Comparison of ENCODE assay signal across 20 cellular contexts in the genomic region with DNA sequence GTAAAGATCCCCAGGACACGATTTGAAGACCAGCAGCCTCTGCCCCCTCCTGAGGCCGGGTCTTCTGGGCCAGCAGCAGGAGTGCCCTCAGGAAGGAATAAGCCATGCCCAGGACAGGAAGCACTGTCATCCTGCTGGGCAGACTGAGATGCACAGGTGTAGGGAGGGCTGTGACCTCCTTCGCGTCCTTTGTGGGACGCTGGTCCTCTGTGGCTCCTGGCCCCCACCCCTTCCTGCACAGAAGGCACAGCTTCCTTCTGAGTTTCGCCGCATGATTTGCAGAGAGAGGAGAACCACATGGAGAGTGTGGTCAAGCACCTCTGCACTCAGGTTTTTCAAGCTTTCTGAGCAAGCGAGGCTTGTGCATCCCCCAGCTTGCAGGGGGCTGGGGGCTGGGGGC.
DNase-seq lines count a peak whose midpoint lies in the region; ATAC-seq, FAIRE-seq and TF ChIP-seq lines count a peak whose summit lies in the region.
"Had no signal": no experiment of that assay in that cellular context is flagged by ENCODE, and none has a peak within 500 bp of the region (broad histone marks: within the 10 kb centered on the region; RNA-seq: fewer than 3 reads in every experiment).

No MANE protein-coding gene starts in this region.

- H3K27me3 Mint-ChIP-seq in activated naive CD8-positive, alpha-beta T cell treated with anti-CD3 and anti-CD28 coated beads, Interleukin-2, amount 10 ng/mL, durations not matched to agents 7 days and 5 days, result no peaks in the 10 kb centered on the region
- H3K27me3 Mint-ChIP-seq in activated naive CD8-positive, alpha-beta T cell treated with anti-CD3 and anti-CD28 coated beads, Interleukin-2, amount 50 U/mL, for 24 hours, result no peaks in the 10 kb centered on the region
- peaks cover 40% of the 10 kb centered on the region for H3K27me3 Mint-ChIP-seq in endothelial cell (ENCODE audit: unreplicated experiment)
- H3K27me3 Mint-ChIP-seq in activated T-cell treated with anti-CD3 and anti-CD28 coated beads, Interleukin-2, amount 50 U/mL, for 72 hours (ENCODE audit: low read depth), result no peaks in the 10 kb centered on the region
- no peaks in the 10 kb centered on the region for H3K27me3 Mint-ChIP-seq in effector memory CD8-positive, alpha-beta T cell
- H3K27me3 Mint-ChIP-seq: CD4-positive, CD25-positive, alpha-beta regulatory T cell had no signal

- H3K27ac Mint-ChIP-seq in activated naive CD8-positive, alpha-beta T cell treated with anti-CD3 and anti-CD28 coated beads, Interleukin-2, amount 10 ng/mL, durations not matched to agents 7 days and 5 days, result no peak overlapping the region
- H3K27ac Mint-ChIP-seq in activated naive CD8-positive, alpha-beta T cell treated with anti-CD3 and anti-CD28 coated beads, Interleukin-2, amount 50 U/mL, for 24 hours, result no peak overlapping the region
- no peak overlapping the region for H3K27ac Mint-ChIP-seq in endothelial cell (ENCODE audit: unreplicated experiment)
- H3K27ac Mint-ChIP-seq in activated T-cell treated with anti-CD3 and anti-CD28 coated beads, Interleukin-2, amount 50 U/mL, for 72 hours, result no peak overlapping the region
- H3K27ac Mint-ChIP-seq in effector memory CD8-positive, alpha-beta T cell, result no peak overlapping the region
- H3K27ac Mint-ChIP-seq: GM23338, HFFc6 had no signal

- no peaks in the 10 kb centered on the region for H4K20me1 ChIP-seq in BLaER1

- POLR2A ChIA-PET in activated naive CD8-positive, alpha-beta T cell treated with anti-CD3 and anti-CD28 coated beads, Interleukin-2, amount 10 ng/mL, durations not matched to agents 7 days and 5 days (lab: Charles Lee), result no interaction called here

- DNase-seq in activated naive CD8-positive, alpha-beta T cell treated with anti-CD3 and anti-CD28 coated beads, Interleukin-2, amount 10 ng/mL, durations not matched to agents 7 days and 5 days, result no peak
- no peak for DNase-seq in activated naive CD8-positive, alpha-beta T cell treated with anti-CD3 and anti-CD28 coated beads, Interleukin-2, amount 50 U/mL, for 24 hours
- DNase-seq in GM19239 (ENCODE audit: insufficient read length, low spot score) (no peak), endothelial cell (ENCODE audit: low spot score) (no peak), COR-L47 (lab: John Stamatoyannopoulos, UW) (no peak)
- no peak for DNase-seq in activated T-cell treated with anti-CD3 and anti-CD28 coated beads, Interleukin-2, amount 50 U/mL, for 72 hours
- DNase-seq in effector memory CD8-positive, alpha-beta T cell, result no peak
- DNase-seq: C1 segment of cervical spinal cord; CD4-positive, CD25-positive, alpha-beta regulatory T cell; CD8-positive, alpha-beta memory T cell; DMS153; DMS79; GF-D8; H7; HFFc6 had no signal

- peak overlapping the region; percentile 80 for H3K4me2 ChIP-seq in BLaER1
- H3K4me2 ChIP-seq: A549, GM23338 had no signal

- H3K27ac ChIP-seq in BLaER1, result no peak overlapping the region
- H3K27ac ChIP-seq: 22Rv1, A549, HL-60 had no signal

- 0 out of 2 replicates have a peak, but pooled peaks cover 7% of the 10 kb centered on the region for H3K36me3 ChIP-seq in BLaER1

- peaks cover 20% of the 10 kb centered on the region for H3K9me3 ChIP-seq in BLaER1

- no peak overlapping the region for H3K4me3 ChIP-seq in BLaER1
- H3K4me3 ChIP-seq: A549, GM23338 had no signal

- ATAC-seq in activated naive CD8-positive, alpha-beta T cell treated with anti-CD3 and anti-CD28 coated beads, Interleukin-2, amount 10 ng/mL, durations not matched to agents 7 days and 5 days (ENCODE audit: low read depth), result peak; percentile 36
- no peak for ATAC-seq in activated naive CD8-positive, alpha-beta T cell treated with anti-CD3 and anti-CD28 coated beads, Interleukin-2, amount 50 U/mL, for 24 hours
- no peak for ATAC-seq in activated T-cell treated with anti-CD3 and anti-CD28 coated beads, Interleukin-2, amount 50 U/mL, for 72 hours (replicated peaks in 1 of 2)
- ATAC-seq in effector memory CD8-positive, alpha-beta T cell (replicated peaks), result no peak
- ATAC-seq: A549, GM23338 had no signal

- peak; percentile 11 for FAIRE-seq in GM19239 (lab: Jason Lieb, UNC)
- FAIRE-seq: A549 had no signal

- H3K4me1 Mint-ChIP-seq in activated naive CD8-positive, alpha-beta T cell treated with anti-CD3 and anti-CD28 coated beads, Interleukin-2, amount 10 ng/mL, durations not matched to agents 7 days and 5 days, result peaks cover 16% of the 10 kb centered on the region
- H3K4me1 Mint-ChIP-seq in activated naive CD8-positive, alpha-beta T cell treated with anti-CD3 and anti-CD28 coated beads, Interleukin-2, amount 50 U/mL, for 24 hours, result peaks cover 10% of the 10 kb centered on the region
- H3K4me1 Mint-ChIP-seq in endothelial cell (ENCODE audit: unreplicated experiment), result peaks cover 5% of the 10 kb centered on the region
- H3K4me1 Mint-ChIP-seq in activated T-cell treated with anti-CD3 and anti-CD28 coated beads, Interleukin-2, amount 50 U/mL, for 72 hours (ENCODE audit: low read depth), result peaks cover 10% of the 10 kb centered on the region
- no peaks in the 10 kb centered on the region for H3K4me1 Mint-ChIP-seq in effector memory CD8-positive, alpha-beta T cell (ENCODE audit: low read depth in 2 of 2)
- H3K4me1 Mint-ChIP-seq: GM23338 had no signal

- H3K36me3 Mint-ChIP-seq in activated naive CD8-positive, alpha-beta T cell treated with anti-CD3 and anti-CD28 coated beads, Interleukin-2, amount 10 ng/mL, durations not matched to agents 7 days and 5 days, result peaks cover 37% of the 10 kb centered on the region
- H3K36me3 Mint-ChIP-seq in activated naive CD8-positive, alpha-beta T cell treated with anti-CD3 and anti-CD28 coated beads, Interleukin-2, amount 50 U/mL, for 24 hours (ENCODE audit: low read depth), result peaks cover 30% of the 10 kb centered on the region
- peaks cover 60% of the 10 kb centered on the region for H3K36me3 Mint-ChIP-seq in endothelial cell (ENCODE audit: low read depth, unreplicated experiment)
- peaks cover 7 to 17% of the 10 kb centered on the region in 2 donors for H3K36me3 Mint-ChIP-seq in activated T-cell treated with anti-CD3 and anti-CD28 coated beads, Interleukin-2, amount 50 U/mL, for 72 hours (ENCODE audit: insufficient read depth in 2 of 2)
- peaks cover 8% of the 10 kb centered on the region for H3K36me3 Mint-ChIP-seq in effector memory CD8-positive, alpha-beta T cell (ENCODE audit: insufficient read depth)

- peaks cover 8% of the 10 kb centered on the region for H3K9me3 Mint-ChIP-seq in activated naive CD8-positive, alpha-beta T cell treated with anti-CD3 and anti-CD28 coated beads, Interleukin-2, amount 10 ng/mL, durations not matched to agents 7 days and 5 days
- no peaks in the 10 kb centered on the region for H3K9me3 Mint-ChIP-seq in activated naive CD8-positive, alpha-beta T cell treated with anti-CD3 and anti-CD28 coated beads, Interleukin-2, amount 50 U/mL, for 24 hours
- peaks cover 11% of the 10 kb centered on the region for H3K9me3 Mint-ChIP-seq in endothelial cell (ENCODE audit: unreplicated experiment)
- H3K9me3 Mint-ChIP-seq in activated T-cell treated with anti-CD3 and anti-CD28 coated beads, Interleukin-2, amount 50 U/mL, for 72 hours, result peaks cover 3 to 8% of the 10 kb centered on the region in 2 donors
- no peaks in the 10 kb centered on the region for H3K9me3 Mint-ChIP-seq in effector memory CD8-positive, alpha-beta T cell
- H3K9me3 Mint-ChIP-seq: HFFc6 had no signal

- H3K27me3 ChIP-seq in BLaER1, result no peaks in the 10 kb centered on the region

- no peak overlapping the region for H3K9ac ChIP-seq in BLaER1

- TF ChIP-seq CTCF in endothelial cell (IDR thresholded peaks at IDR 0.05; ENCODE audit: unreplicated experiment), result no peak

- peaks cover 54% of the 10 kb centered on the region for H3K4me1 ChIP-seq in BLaER1
- H3K4me1 ChIP-seq: A549 had no signal

- H3K4me3 Mint-ChIP-seq in activated naive CD8-positive, alpha-beta T cell treated with anti-CD3 and anti-CD28 coated beads, Interleukin-2, amount 10 ng/mL, durations not matched to agents 7 days and 5 days, result no peak overlapping the region
- H3K4me3 Mint-ChIP-seq in activated naive CD8-positive, alpha-beta T cell treated with anti-CD3 and anti-CD28 coated beads, Interleukin-2, amount 50 U/mL, for 24 hours, result no peak overlapping the region
- peak overlapping the region; percentile 40 for H3K4me3 Mint-ChIP-seq in endothelial cell (ENCODE audit: unreplicated experiment)
- no peak overlapping the region for H3K4me3 Mint-ChIP-seq in activated T-cell treated with anti-CD3 and anti-CD28 coated beads, Interleukin-2, amount 50 U/mL, for 72 hours
- H3K4me3 Mint-ChIP-seq in effector memory CD8-positive, alpha-beta T cell, result no peak overlapping the region
- H3K4me3 Mint-ChIP-seq: CD8-positive, alpha-beta memory T cell; GM23338; HFFc6 had no signal
